Comparison of ENCODE assay signal across 5 cellular contexts in the genomic region with DNA sequence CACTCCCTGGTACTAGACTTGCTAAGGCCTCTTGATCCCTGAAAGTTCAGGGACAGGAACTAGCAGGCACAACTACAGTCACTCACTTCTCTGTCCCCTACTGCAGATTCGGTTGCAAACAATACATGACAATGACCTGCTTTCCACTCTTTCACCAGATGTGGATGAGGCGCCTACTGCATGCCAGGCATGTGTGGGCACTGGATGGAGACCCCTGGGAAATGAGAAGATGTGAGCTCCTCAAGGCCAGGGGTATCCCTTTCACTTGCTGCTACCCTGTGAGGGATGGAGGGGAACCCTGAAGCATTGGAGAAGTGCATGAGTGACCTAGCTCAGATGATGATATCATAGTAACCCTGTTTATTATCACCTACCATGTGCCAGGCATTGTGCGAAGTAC.
DNase-seq lines count a peak whose midpoint lies in the region; ATAC-seq and TF ChIP-seq lines count a peak whose summit lies in the region.
"Not testable (repeated sequence)": the region's sequence is repeated elsewhere in the genome, so short reads cannot be mapped to it uniquely, and the experiment has no call there.

No MANE protein-coding gene starts in this region.

- ATAC-seq in Right ventricle myocardium inferior, result not testable (repeated sequence)

- DNase-seq in HT1080 (ENCODE audit: low read depth) (peak; percentile 0), coronary artery (ENCODE audit: low spot score) (peak; percentile 66), Right ventricle myocardium inferior (ENCODE audit: missing footprints) (peak; percentile 63), islet precursor cell (peak; percentile 46), posterior vena cava (ENCODE audit: low spot score) (peak; percentile 45)

- intact Hi-C loops in Right ventricle myocardium inferior (cut with DNase I); posterior vena cava (cut with DNase I): not testable (repeated sequence)

- not testable (repeated sequence) for H3K4me3 ChIP-seq in coronary artery

- H3K27ac ChIP-seq in coronary artery, result not testable (repeated sequence)

- TF ChIP-seq CTCF in coronary artery (IDR thresholded peaks at IDR 0.05), result not testable (repeated sequence)

Comparison
In these comparisons a context has a peak if more than half of its experiments do, and no peak if none do; other contexts are left out.
1. DNase-seq: peak in every context shown above with its lines; median percentile 66 in coronary artery; 63 in Right ventricle myocardium inferior; 46 in islet precursor cell; 45 in posterior vena cava; 0 in HT1080.